In the genomic region with DNA sequence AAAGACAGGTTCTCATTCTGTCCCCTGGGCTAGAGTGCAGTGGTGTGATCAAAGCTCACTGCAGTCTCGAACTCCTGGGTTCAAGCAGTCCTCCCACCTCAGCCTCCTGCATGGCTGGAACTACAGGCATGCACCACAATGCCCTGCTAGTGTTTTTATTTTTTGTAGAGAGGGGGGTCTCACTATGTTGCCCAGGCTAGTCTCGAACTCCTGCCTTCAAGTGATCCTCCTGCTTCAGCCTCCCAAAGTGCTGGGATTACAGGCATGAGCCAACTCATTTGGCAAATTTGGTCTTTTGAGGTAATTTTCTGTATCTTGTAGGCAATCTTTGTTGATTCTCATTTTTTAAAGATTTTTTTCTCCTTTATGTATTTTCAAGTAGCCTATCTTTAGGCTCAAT, we compare ENCODE assay signal across 23 cellular contexts.
"Had no signal": no experiment of that assay in that cellular context is flagged by ENCODE, and none has a peak within 500 bp of the region (broad histone marks: within the 10 kb centered on the region; RNA-seq: fewer than 3 reads in every experiment).

No MANE protein-coding gene starts in this region.

- FAIRE-seq: small intestine had no signal

- H2AFZ ChIP-seq: parathyroid adenoma had no signal

- H3K27me3 ChIP-seq: ovary, right lobe of liver, sigmoid colon, stomach, thyroid gland, tibial nerve, upper lobe of right lung, uterus had no signal

- H3K27ac ChIP-seq: ovary, parathyroid adenoma, psoas muscle, right lobe of liver, sigmoid colon, stomach, thoracic aorta, thyroid gland, tibial nerve, upper lobe of right lung, uterus had no signal

- H3K4me3 ChIP-seq: ovary, psoas muscle, right lobe of liver, sigmoid colon, stomach, thoracic aorta, thyroid gland, tibial nerve, upper lobe of right lung, uterus had no signal

- H3K9ac ChIP-seq: parathyroid adenoma had no signal

- H3K4me1 ChIP-seq: parathyroid adenoma, psoas muscle, right lobe of liver, sigmoid colon, stomach, thyroid gland, tibial nerve, upper lobe of right lung, uterus had no signal

- H3K79me2 ChIP-seq: parathyroid adenoma had no signal

- H3K9me3 ChIP-seq: ovary, right lobe of liver, thyroid gland had no signal

- DNase-seq: naive thymus-derived CD8-positive, alpha-beta T cell; nephron progenitor cell; occipital lobe; ovary; posterior cingulate gyrus; psoas muscle; right cardiac atrium; right lobe of liver; sigmoid colon; small intestine; stimulated activated CD4-positive, alpha-beta T cell treated with anti-CD3 and anti-CD28 coated beads, Interleukin-15, amount 100 ng/mL, for 24 hours; stimulated activated CD4-positive, alpha-beta T cell treated with anti-CD3 and anti-CD28 coated beads, Interleukin-2, amount 100 ng/mL, for 24 hours; stimulated activated CD4-positive, alpha-beta T cell treated with anti-CD3 and anti-CD28 coated beads, Interleukin-2, amount 100 ng/mL, for 48 hours; stimulated activated CD4-positive, alpha-beta T cell treated with anti-CD3 and anti-CD28 coated beads, Interleukin-4, amount 100 ng/mL, for 24 hours; stimulated activated naive B cell treated with anti-CD40 and anti-IgM and Interleukin-4, amounts not matched to agents 10 μg/mL and 1 μg/mL and 100 μg/mL, for 72 hours; stimulated activated naive CD4-positive, alpha-beta T cell treated with Interleukin-2 at 50 U/mL for 16 hours; stomach; thyroid gland; upper lobe of right lung; uterus had no signal

- H3K36me3 ChIP-seq: ovary, right lobe of liver, sigmoid colon, stomach, thoracic aorta, thyroid gland, tibial nerve, upper lobe of right lung, uterus had no signal
